Comparison of ENCODE assay signal across 21 cellular contexts in genomic region chr4:159131564-159131963, GRCh38.
"Had no signal": no experiment of that assay in that cellular context is flagged by ENCODE, and none has a peak within 500 bp of the region (broad histone marks: within the 10 kb centered on the region; RNA-seq: fewer than 3 reads in every experiment).

No MANE protein-coding gene starts in this region.

- H3K27me3 ChIP-seq: hepatocyte, sigmoid colon, testis, tibial nerve had no signal

- ATAC-seq: effector memory CD8-positive, alpha-beta T cell; left lobe of liver; mucosa of descending colon; natural killer cell; stimulated activated naive B cell treated with anti-CD40 and anti-IgM and Interleukin-4, amounts not matched to agents 10 μg/mL and 1 μg/mL and 100 μg/mL, for 72 hours; stimulated activated naive CD8-positive, alpha-beta T cell treated with anti-CD3 and anti-CD28 coated beads, Interleukin-15, amount 100 ng/mL, for 72 hours had no signal

- H3K4me1 ChIP-seq: testis had no signal

- H3K27me3 Mint-ChIP-seq: dendritic cell treated with granulocyte-macrophage colony-stimulating factor and Interleukin-4, amounts not matched to agents 40 ng/mL and 50 ng/mL, for 4 days; effector memory CD8-positive, alpha-beta T cell; stimulated activated naive B cell treated with anti-CD40 and anti-IgM and Interleukin-4, amounts not matched to agents 10 μg/mL and 1 μg/mL and 100 μg/mL, for 72 hours; stimulated activated naive CD8-positive, alpha-beta T cell treated with anti-CD3 and anti-CD28 coated beads, Interleukin-15, amount 100 ng/mL, for 72 hours had no signal

- H3K4me3 Mint-ChIP-seq: dendritic cell treated with granulocyte-macrophage colony-stimulating factor and Interleukin-4, amounts not matched to agents 40 ng/mL and 50 ng/mL, for 4 days; effector memory CD8-positive, alpha-beta T cell; natural killer cell; neural crest cell; stimulated activated naive B cell treated with anti-CD40 and anti-IgM and Interleukin-4, amounts not matched to agents 10 μg/mL and 1 μg/mL and 100 μg/mL, for 72 hours; stimulated activated naive CD8-positive, alpha-beta T cell treated with anti-CD3 and anti-CD28 coated beads, Interleukin-15, amount 100 ng/mL, for 72 hours had no signal

- H3K9me3 Mint-ChIP-seq: dendritic cell treated with granulocyte-macrophage colony-stimulating factor and Interleukin-4, amounts not matched to agents 40 ng/mL and 50 ng/mL, for 4 days; effector memory CD8-positive, alpha-beta T cell; natural killer cell; neural crest cell; stimulated activated naive B cell treated with anti-CD40 and anti-IgM and Interleukin-4, amounts not matched to agents 10 μg/mL and 1 μg/mL and 100 μg/mL, for 72 hours; stimulated activated naive CD8-positive, alpha-beta T cell treated with anti-CD3 and anti-CD28 coated beads, Interleukin-15, amount 100 ng/mL, for 72 hours had no signal

- FAIRE-seq: colon had no signal

- H3K27ac ChIP-seq: hepatocyte, sigmoid colon, skin epidermis, testis, tibial nerve had no signal

- H3K36me3 ChIP-seq: sigmoid colon, tibial nerve had no signal

- H3K36me3 Mint-ChIP-seq: natural killer cell had no signal

- H3K9me3 ChIP-seq: mucosa of descending colon, sigmoid colon, testis, tibial nerve had no signal

- DNase-seq: effector memory CD8-positive, alpha-beta T cell; foreskin melanocyte; head of caudate nucleus; islet precursor cell; mammary epithelial cell; mucosa of descending colon; natural killer cell; posterior cingulate gyrus; sigmoid colon; stimulated activated CD4-positive, alpha-beta T cell treated with anti-CD3 and anti-CD28 coated beads, Interleukin-2, amount 100 ng/mL, for 24 hours; stimulated activated CD4-positive, alpha-beta T cell treated with anti-CD3 and anti-CD28 coated beads, Interleukin-4, amount 100 ng/mL, for 4 hours; stimulated activated naive B cell treated with anti-CD40 and anti-IgM and Interleukin-4, amounts not matched to agents 10 μg/mL and 1 μg/mL and 100 μg/mL, for 72 hours; stimulated activated naive CD8-positive, alpha-beta T cell treated with anti-CD3 and anti-CD28 coated beads, Interleukin-15, amount 100 ng/mL, for 72 hours; testis had no signal

- H2AFZ ChIP-seq: hepatocyte had no signal

- H3K27ac Mint-ChIP-seq: dendritic cell treated with granulocyte-macrophage colony-stimulating factor and Interleukin-4, amounts not matched to agents 40 ng/mL and 50 ng/mL, for 4 days; natural killer cell; stimulated activated naive B cell treated with anti-CD40 and anti-IgM and Interleukin-4, amounts not matched to agents 10 μg/mL and 1 μg/mL and 100 μg/mL, for 72 hours; stimulated activated naive CD8-positive, alpha-beta T cell treated with anti-CD3 and anti-CD28 coated beads, Interleukin-15, amount 100 ng/mL, for 72 hours had no signal

- H3K4me3 ChIP-seq: hepatocyte, mucosa of descending colon, sigmoid colon, skin epidermis, testis, tibial nerve had no signal

- H3K4me2 ChIP-seq: hepatocyte had no signal
